In genomic region chr12:59194794-59195193, GRCh38 we compare ENCODE assay signal across 1 cellular context.
TF ChIP-seq lines count a peak whose summit lies in the region.

No MANE protein-coding gene starts in this region.

TF ChIP-seq in HepG2, 621 proteins besides CTCF, POLR2A, EP300 and RAD21:
- TF ChIP-seq THAP9 (CRISPR knock-in tag; IDR thresholded peaks at IDR 0.05; ENCODE audit: borderline replicate concordance), result no peak
- TF ChIP-seq TBX3 (IDR thresholded peaks at IDR 0.05; ENCODE audit: borderline replicate concordance), result no peak
- TF ChIP-seq MTF2 (CRISPR knock-in tag; IDR thresholded peaks at IDR 0.05; ENCODE audit: borderline replicate concordance), result no peak
- no peak for TF ChIP-seq SRSF9 (IDR thresholded peaks at IDR 0.05; ENCODE audit: borderline replicate concordance, insufficient read depth, low read depth, low read length, poor library complexity, severe bottlenecking)
- TF ChIP-seq BRCA1 (CRISPR knock-in tag; IDR thresholded peaks at IDR 0.05), result no peak
- TF ChIP-seq ZNF7 (CRISPR knock-in tag; IDR thresholded peaks at IDR 0.05), result no peak
- TF ChIP-seq TCF7L2 (IDR thresholded peaks at IDR 0.05; ENCODE audit: low read depth, low read length), result no peak
- TF ChIP-seq TGIF2 (CRISPR knock-in tag; IDR thresholded peaks at IDR 0.05), result no peak
- TF ChIP-seq FOXO4 (CRISPR knock-in tag; conservative IDR thresholded peaks at IDR 0.05), result no peak
- TF ChIP-seq, protein P1, sequence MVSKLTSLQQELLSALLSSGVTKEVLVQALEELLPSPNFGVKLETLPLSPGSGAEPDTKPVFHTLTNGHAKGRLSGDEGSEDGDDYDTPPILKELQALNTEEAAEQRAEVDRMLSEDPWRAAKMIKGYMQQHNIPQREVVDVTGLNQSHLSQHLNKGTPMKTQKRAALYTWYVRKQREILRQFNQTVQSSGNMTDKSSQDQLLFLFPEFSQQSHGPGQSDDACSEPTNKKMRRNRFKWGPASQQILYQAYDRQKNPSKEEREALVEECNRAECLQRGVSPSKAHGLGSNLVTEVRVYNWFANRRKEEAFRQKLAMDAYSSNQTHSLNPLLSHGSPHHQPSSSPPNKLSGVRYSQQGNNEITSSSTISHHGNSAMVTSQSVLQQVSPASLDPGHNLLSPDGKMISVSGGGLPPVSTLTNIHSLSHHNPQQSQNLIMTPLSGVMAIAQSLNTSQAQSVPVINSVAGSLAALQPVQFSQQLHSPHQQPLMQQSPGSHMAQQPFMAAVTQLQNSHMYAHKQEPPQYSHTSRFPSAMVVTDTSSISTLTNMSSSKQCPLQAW (CRISPR knock-in tag; IDR thresholded peaks at IDR 0.05), result no peak
- no peak for TF ChIP-seq JARID2 (CRISPR knock-in tag; IDR thresholded peaks at IDR 0.05; ENCODE audit: insufficient replicate concordance)
- TF ChIP-seq PREB (CRISPR knock-in tag; IDR thresholded peaks at IDR 0.05), result no peak
- no peak for TF ChIP-seq ZNF431 (CRISPR knock-in tag; IDR thresholded peaks at IDR 0.05; ENCODE audit: borderline replicate concordance, low read depth)
- no peak for TF ChIP-seq KLF12 (CRISPR knock-in tag; IDR thresholded peaks at IDR 0.05; ENCODE audit: borderline replicate concordance)
- TF ChIP-seq GLI4 (CRISPR knock-in tag; IDR thresholded peaks at IDR 0.05; ENCODE audit: borderline replicate concordance), result no peak
- TF ChIP-seq DNMT3B (CRISPR knock-in tag; conservative IDR thresholded peaks at IDR 0.05), result no peak
- no peak for TF ChIP-seq ZNF703 (CRISPR knock-in tag; IDR thresholded peaks at IDR 0.05; ENCODE audit: borderline replicate concordance)
